10 cellular contexts compared by ENCODE assay signal in genomic region chr22:24145446-24146189, GRCh38. TPM values are rescaled to one million over a fixed set of nuclear protein-coding genes. Genes with fewer than 3 reads are reported as not detected.
DNase-seq lines count a peak whose midpoint lies in the region; ATAC-seq, FAIRE-seq and TF ChIP-seq lines count a peak whose summit lies in the region.
"Had no signal": no experiment of that assay in that cellular context is flagged by ENCODE, and none has a peak within 500 bp of the region (broad histone marks: within the 10 kb centered on the region; RNA-seq: fewer than 3 reads in every experiment).

No MANE protein-coding gene starts in this region.

- H3K4me3 ChIP-seq in GM12878 (no peak overlapping the region), lung (no peak overlapping the region), tibial nerve (no peak overlapping the region)

- TF ChIP-seq EP300 in GM12878 (IDR thresholded peaks at IDR 0.05; ENCODE audit: borderline replicate concordance in 1 of 2, control insufficient read depth in 1 of 2, low read depth in 2 of 2, low read length in 2 of 2): no peak
- no peak for TF ChIP-seq EP300 in tibial nerve (IDR thresholded peaks at IDR 0.05)

- H3K9me3 ChIP-seq in GM12878 (replicated peaks; ENCODE audit: control insufficient read depth, insufficient read depth, low read length): no peaks in the 10 kb centered on the region
- no peaks in the 10 kb centered on the region for H3K9me3 ChIP-seq in lung (ENCODE audit: control insufficient read depth in 2 of 2, insufficient read depth in 1 of 2, low read length in 1 of 2)
- H3K9me3 ChIP-seq in tibial nerve: no peaks in the 10 kb centered on the region

- POLR2A ChIA-PET in GM12878 (lab: Charles Lee): interaction anchor here (1.0 to 1.4 kb wide), 2 partner anchors 9 to 11 kb away, joined by 3 read pairs; no protein-coding TSS in a partner anchor

- no peak for ATAC-seq in GM12878
- no peak for ATAC-seq in lung (ENCODE audit: insufficient read depth, low FRiP score)
- no peak for ATAC-seq in GM21390 (IDR thresholded peaks at IDR 0.05; ENCODE audit: unreplicated experiment)

- SMC1A ChIA-PET in GM12878 (lab: Charles Lee; ENCODE audit: uncharacterized antibody, unreplicated experiment): no interaction called here

- H3K9ac ChIP-seq in GM12878 (ENCODE audit: control insufficient read depth, insufficient read depth, low read length): peak overlapping the region; percentile 24; the same call in 1 of the 2 replicates

- no peak for TF ChIP-seq RAD21 in GM12878 (IDR thresholded peaks at IDR 0.05; ENCODE audit: insufficient read depth, low read depth, low read length)

- H3K4me1 ChIP-seq in GM12878 (ENCODE audit: control insufficient read depth, insufficient read depth, low read length) (peaks cover 32% of the 10 kb centered on the region), lung (ENCODE audit: control insufficient read depth in 2 of 2, insufficient read depth in 2 of 2, low read length in 2 of 2) (peaks cover 0 to 57% of the 10 kb centered on the region in 2 donors), tibial nerve (peaks cover 4 to 88% (median 57%) of the 10 kb centered on the region in 4 donors)

- TF ChIP-seq POLR2A in GM12878 (IDR thresholded peaks at IDR 0.05; ENCODE audit: low read depth, low read length): no peak
- TF ChIP-seq POLR2A in tibial nerve (IDR thresholded peaks at IDR 0.05): no peak

- intact Hi-C loops in activated CD4-positive, alpha-beta T cell treated with anti-CD3 and anti-CD28 coated beads, Interleukin-2, amount 10 ng/mL, durations not matched to agents 24 days and 14 days (cut with micrococcal nuclease): no loop called here
- intact Hi-C loops in GM12878 (cut with micrococcal nuclease; ENCODE audit: unreplicated experiment): no loop called here

- RAD21 ChIA-PET in GM12878 (lab: Charles Lee; ENCODE audit: unreplicated experiment): no interaction called here

- FAIRE-seq in GM12878 (lab: Jason Lieb, UNC): no peak

- TF ChIP-seq CTCF in GM12878 (IDR thresholded peaks at IDR 0.05 in 2 of 3, conservative IDR thresholded peaks at IDR 0.05 in 1 of 3; ENCODE audit: control insufficient read depth in 2 of 3, extremely low read depth in 1 of 3, insufficient read depth in 1 of 3, low read depth in 3 of 3, low read length in 3 of 3) (no peak), lung (IDR thresholded peaks at IDR 0.05; ENCODE audit: control extremely low read depth, extremely low read depth) (no peak), tibial nerve (IDR thresholded peaks at IDR 0.05) (no peak)

- peak overlapping the region; percentile 52 for H3K4me2 ChIP-seq in GM12878 (ENCODE audit: control insufficient read depth, insufficient read depth)

- H3K27me3 Mint-ChIP-seq in activated CD4-positive, alpha-beta T cell treated with anti-CD3 and anti-CD28 coated beads, Interleukin-2, amount 10 ng/mL, durations not matched to agents 24 days and 14 days: no peaks in the 10 kb centered on the region

- H3K27me3 ChIP-seq in GM12878 (replicated peaks in 1 of 2; ENCODE audit: control insufficient read depth in 2 of 2, insufficient read depth in 2 of 2, low read length in 1 of 2) (no peaks in the 10 kb centered on the region), lung (ENCODE audit: control insufficient read depth, insufficient read depth) (no peaks in the 10 kb centered on the region), tibial nerve (no peaks in the 10 kb centered on the region)
- H3K27me3 ChIP-seq: brain microvascular endothelial cell had no signal

- peak overlapping the region; percentile 57 for H3K4me3 Mint-ChIP-seq in activated CD4-positive, alpha-beta T cell treated with anti-CD3 and anti-CD28 coated beads, Interleukin-2, amount 10 ng/mL, durations not matched to agents 24 days and 14 days

- no peak for DNase-seq in activated CD4-positive, alpha-beta T cell treated with anti-CD3 and anti-CD28 coated beads, Interleukin-2, amount 10 ng/mL, durations not matched to agents 24 days and 14 days
- no peak for DNase-seq in activated CD4-positive, alpha-beta T cell treated with anti-CD3 and anti-CD28 coated beads for 4 hours
- DNase-seq in GM12878 (ENCODE audit: low read depth, low spot score): no peak
- no peak for DNase-seq in lung (ENCODE audit: low spot score)
- DNase-seq in tibial nerve (ENCODE audit: low spot score in 2 of 2): no peak
- no peak for DNase-seq in activated CD4-positive, CD25-positive, alpha-beta regulatory T cell (lab: John Stamatoyannopoulos, UW)
- DNase-seq in AG08396 (ENCODE audit: low spot score): no peak
- DNase-seq: NCI-H446 treated with DMSO at 0.1 percent for 48 hours had no signal

- in situ Hi-C loops in GM12878 (cut with MboI): no loop called here

- H3K79me2 ChIP-seq in GM12878 (ENCODE audit: control insufficient read depth, insufficient read depth, low read length): no peaks in the 10 kb centered on the region

- H3K36me3 ChIP-seq in GM12878 (ENCODE audit: control insufficient read depth in 2 of 2, insufficient read depth in 2 of 2, low read length in 1 of 2) (peaks cover 0 to 22% of the 10 kb centered on the region in 2 experiments; a peak in 2 of 4 replicates), lung (ENCODE audit: control insufficient read depth in 2 of 2, insufficient read depth in 2 of 2, low read length in 2 of 2) (peaks cover 0 to 8% of the 10 kb centered on the region in 2 donors), tibial nerve (peaks cover 0 to 15% (median 0%) of the 10 kb centered on the region in 3 donors)
- H3K36me3 ChIP-seq: brain microvascular endothelial cell had no signal

- H4K20me1 ChIP-seq in GM12878 (ENCODE audit: control insufficient read depth, insufficient read depth): no peaks in the 10 kb centered on the region

- 94% methylated on average over 9 of the region's 9 CpGs for WGBS in GM12878 (ENCODE audit: insufficient coverage, insufficient replicate concordance, low lambda C conversion rate, missing lambda C conversion rate)
- 78 to 86% methylated on average over 9 of the region's 9 CpGs for WGBS in lung, 2 donors
- 82 to 92% methylated on average over 7 to 9 of the region's 9 CpGs for WGBS in tibial nerve, 2 donors

- H2AFZ ChIP-seq in GM12878 (ENCODE audit: control insufficient read depth, low read depth, low read length): peak overlapping the region; percentile 13; the same call in 1 of the 2 replicates

- no TSS peak for BruUV-seq in GM12878 (replicated peaks; lab: Mats Ljungman, UMichigan)

- H3K27ac ChIP-seq in GM12878 (ENCODE audit: control insufficient read depth, insufficient read depth) (peak overlapping the region; percentile 59), lung (ENCODE audit: low read depth in 1 of 2, low read length in 1 of 2) (peak overlapping the region; percentile 45 to 69), tibial nerve (peak overlapping the region in 3 of 4 donors; percentile 72 to 77 (median 77))
- H3K27ac ChIP-seq: brain microvascular endothelial cell had no signal

- H3K4me1 Mint-ChIP-seq in activated CD4-positive, alpha-beta T cell treated with anti-CD3 and anti-CD28 coated beads, Interleukin-2, amount 10 ng/mL, durations not matched to agents 24 days and 14 days: peaks cover 42% of the 10 kb centered on the region

- H3K27ac Mint-ChIP-seq in activated CD4-positive, alpha-beta T cell treated with anti-CD3 and anti-CD28 coated beads, Interleukin-2, amount 10 ng/mL, durations not matched to agents 24 days and 14 days: peak overlapping the region; percentile 50

- CTCF ChIA-PET in GM12878 (lab: Yijun Ruan, JAX): interaction anchor here (1.2 to 2.1 kb wide), 2 partner anchors 9 to 12 kb away, joined by 5 to 6 read pairs; no protein-coding TSS in a partner anchor

- peaks cover 23% of the 10 kb centered on the region for H3K36me3 Mint-ChIP-seq in activated CD4-positive, alpha-beta T cell treated with anti-CD3 and anti-CD28 coated beads, Interleukin-2, amount 10 ng/mL, durations not matched to agents 24 days and 14 days (ENCODE audit: low read depth)

- no peaks in the 10 kb centered on the region for H3K9me3 Mint-ChIP-seq in activated CD4-positive, alpha-beta T cell treated with anti-CD3 and anti-CD28 coated beads, Interleukin-2, amount 10 ng/mL, durations not matched to agents 24 days and 14 days

TF ChIP-seq in GM12878, 131 proteins besides CTCF, POLR2A, EP300 and RAD21 (continues in another document):
- TF ChIP-seq SMARCA5 (IDR thresholded peaks at IDR 0.05): no peak

RNA-seq across cellular contexts. Expression of gene SUSD2, which starts 35.7 kb away (rescaled TPM):
- total RNA-seq in activated CD4-positive, alpha-beta T cell treated with anti-CD3 and anti-CD28 coated beads, Interleukin-2, amount 10 ng/mL, durations not matched to agents 24 days and 14 days: 0.75 and 0.78 TPM in 2 replicates
- 0.44 and 0.54 TPM in 2 replicates for total RNA-seq in GM12878 (2013; cell fraction: nucleolus; rRNA removed)
- total RNA-seq in GM12878 (2014; rRNA removed): 0.11 TPM in 1 of 2 replicates, not detected in the other
- not detected in 2 replicates for total RNA-seq in GM12878 (2014; rRNA removed; fragmentation: Illumina TruSeq; extraction: Trizol)
- total RNA-seq in GM12878 (2021): 0.11 and 0.31 TPM in 2 replicates
- polyA plus RNA-seq in GM12878 (2011; ENCODE audit: low read depth): not detected
- polyA plus RNA-seq in GM12878 (2011; rRNA removed): 0.06 and 0.12 TPM in 2 replicates
- polyA plus RNA-seq in GM12878 (2011; cell fraction: cytosol; rRNA removed): 0.16 and 0.22 TPM in 2 replicates
- 1.3 and 1.4 TPM in 2 replicates for polyA plus RNA-seq in GM12878 (2011; cell fraction: nucleus; rRNA removed)
- 0.03 and 0.04 TPM in 2 replicates for polyA plus RNA-seq in GM12878 (2012)
- polyA plus RNA-seq in GM12878 (2014; fragmentation: Illumina TruSeq; extraction: Trizol): not detected in 2 replicates
- polyA plus RNA-seq in GM12878 (2014; fragmentation: Nextera tagmentation; extraction: Ambion mirVana): not detected
- 0.04 and 0.08 TPM in 2 replicates for polyA plus RNA-seq in GM12878 (2014; rRNA removed)
- polyA plus RNA-seq in GM12878 (2016; fragmentation: Nextera tagmentation; extraction: Ambion mirVana): under 1 TPM in 1 of 2 experiments, not detected in 1; 0.05 TPM
- 0.21 and 0.22 TPM in 2 replicates for polyA minus RNA-seq in GM12878 (2011; rRNA and poly(A)+ RNA removed)
- not detected in 2 replicates for polyA minus RNA-seq in GM12878 (2011; cell fraction: cytosol; rRNA and poly(A)+ RNA removed)
- polyA minus RNA-seq in GM12878 (2011; cell fraction: nucleus; rRNA and poly(A)+ RNA removed): 0.60 and 0.86 TPM in 2 replicates
- total RNA-seq in lung: 10 to 100 TPM; 15.9 to 82.6 TPM
- polyA plus RNA-seq in lung: 100 to 1,000 TPM in 1 of 2 donors, 10 to 100 TPM in 1; 16.8 to 192 TPM
- 1 to 10 TPM; 9.0 to 9.6 (median 9.4) TPM for total RNA-seq in tibial nerve
